8 cellular contexts compared by ENCODE assay signal in genomic region chr22:46735747-46736608, GRCh38. TPM values are rescaled to one million over a fixed set of nuclear protein-coding genes. Genes with fewer than 3 reads are reported as not detected.
A peak's percentile ranks its signal among the peaks of the same experiment; 100 is the strongest.
DNase-seq lines count a peak whose midpoint lies in the region; ATAC-seq and TF ChIP-seq lines count a peak whose summit lies in the region.

No MANE protein-coding gene starts in this region.

- H3K27ac ChIP-seq in adrenal gland (peak overlapping the region; percentile 22 to 95 (median 48)), right lobe of liver (peak overlapping the region; percentile 12 to 90 (median 52)), thoracic aorta (peak overlapping the region in 1 of 2 donors; percentile 22)

- H3K27me3 Mint-ChIP-seq in activated CD4-positive, alpha-beta T cell treated with anti-CD3 and anti-CD28 coated beads for 36 hours, result no peaks in the 10 kb centered on the region

- DNase-seq in activated CD4-positive, alpha-beta T cell treated with anti-CD3 and anti-CD28 coated beads for 36 hours, result peak; percentile 26
- DNase-seq in activated CD4-positive, alpha-beta T cell treated with anti-CD3 and anti-CD28 coated beads, Interleukin-2, amount 50 U/mL, for 1 hour, result no peak
- DNase-seq in adrenal gland (no peak), right lobe of liver (peak in 1 of 3 donors; percentile 43), thoracic aorta (ENCODE audit: low spot score) (no peak), NCI-H1694 (lab: John Stamatoyannopoulos, UW) (no peak), NCI-H1092 (lab: John Stamatoyannopoulos, UW) (no peak)

- no peak for TF ChIP-seq POLR2A in adrenal gland (IDR thresholded peaks at IDR 0.05)
- no peak for TF ChIP-seq POLR2A in right lobe of liver (IDR thresholded peaks at IDR 0.05)

- H3K27me3 ChIP-seq in adrenal gland (no peaks in the 10 kb centered on the region), right lobe of liver (no peaks in the 10 kb centered on the region), thoracic aorta (replicated peaks; ENCODE audit: insufficient read depth) (no peaks in the 10 kb centered on the region)

- CTCF ChIA-PET in activated CD4-positive, alpha-beta T cell treated with anti-CD3 and anti-CD28 coated beads for 36 hours (lab: Charles Lee), result interaction anchor here (0.6 to 1.4 kb wide), 3 partner anchors 22 to 1158 kb away, joined by 3 to 6 read pairs (median 6); no protein-coding TSS in a partner anchor

- peaks cover 55% of the 10 kb centered on the region for H3K4me1 Mint-ChIP-seq in activated CD4-positive, alpha-beta T cell treated with anti-CD3 and anti-CD28 coated beads for 36 hours

- TF ChIP-seq CTCF in adrenal gland (IDR thresholded peaks at IDR 0.05) (no peak), right lobe of liver (IDR thresholded peaks at IDR 0.05) (no peak), thoracic aorta (IDR thresholded peaks at IDR 0.05) (no peak)

- H3K9me3 ChIP-seq in adrenal gland (replicated peaks in 1 of 3) (no peaks in the 10 kb centered on the region), right lobe of liver (no peaks in the 10 kb centered on the region), thoracic aorta (no peaks in the 10 kb centered on the region)

- H3K36me3 ChIP-seq in adrenal gland (replicated peaks in 1 of 2), result peaks cover 0 to 5% of the 10 kb centered on the region in 2 donors
- H3K36me3 ChIP-seq in right lobe of liver, result peaks cover 0 to 2% (median 0%) of the 10 kb centered on the region in 4 donors
- peaks cover 4% of the 10 kb centered on the region for H3K36me3 ChIP-seq in thoracic aorta

- H3K27ac Mint-ChIP-seq in activated CD4-positive, alpha-beta T cell treated with anti-CD3 and anti-CD28 coated beads for 36 hours, result peak overlapping the region; percentile 81

- H3K4me3 ChIP-seq in adrenal gland, result peak overlapping the region in 1 of 4 donors; percentile 86
- H3K4me3 ChIP-seq in right lobe of liver, result peak overlapping the region in 2 of 3 donors; percentile 82 to 86
- H3K4me3 ChIP-seq in thoracic aorta, result peak overlapping the region; percentile 86

- POLR2A ChIA-PET in activated CD4-positive, alpha-beta T cell treated with anti-CD3 and anti-CD28 coated beads for 36 hours (lab: Charles Lee), result no interaction called here

- H3K4me1 ChIP-seq in adrenal gland (replicated peaks in 1 of 2) (peaks cover 51 to 71% of the 10 kb centered on the region in 2 donors), right lobe of liver (peaks cover 0 to 80% (median 44%) of the 10 kb centered on the region in 4 donors), thoracic aorta (ENCODE audit: control insufficient read depth in 1 of 2, low read depth in 2 of 2) (peaks cover 36 to 62% of the 10 kb centered on the region in 2 donors)

- no peak for ATAC-seq in activated CD4-positive, alpha-beta T cell treated with anti-CD3 and anti-CD28 coated beads for 36 hours
- no peak for ATAC-seq in right lobe of liver
- no peak for ATAC-seq in thoracic aorta (ENCODE audit: insufficient number of reproducible peaks, low FRiP score, low read depth)
- no peak for ATAC-seq in GM18858 (IDR thresholded peaks at IDR 0.05; ENCODE audit: unreplicated experiment)

- H3K36me3 Mint-ChIP-seq in activated CD4-positive, alpha-beta T cell treated with anti-CD3 and anti-CD28 coated beads for 36 hours (ENCODE audit: low read depth), result peaks cover 19% of the 10 kb centered on the region

- 70 to 91% (median 80%) methylated on average over 4 to 13 of the region's 13 CpGs for WGBS in adrenal gland, 4 donors
- 31% methylated on average over 2 of the region's 13 CpGs for WGBS in right lobe of liver (ENCODE audit: insufficient coverage, low coverage, low lambda C conversion rate, missing lambda C conversion rate)

- peak overlapping the region; percentile 99 for H3K4me3 Mint-ChIP-seq in activated CD4-positive, alpha-beta T cell treated with anti-CD3 and anti-CD28 coated beads for 36 hours

- H3K9me3 Mint-ChIP-seq in activated CD4-positive, alpha-beta T cell treated with anti-CD3 and anti-CD28 coated beads for 36 hours (ENCODE audit: low read depth), result no peaks in the 10 kb centered on the region

- intact Hi-C loops in activated CD4-positive, alpha-beta T cell treated with anti-CD3 and anti-CD28 coated beads for 36 hours (cut with DNase I, micrococcal nuclease), result loop anchor here (5.0 kb wide), 3 partner anchors 134 to 1361 kb away; no protein-coding TSS in a partner anchor
- intact Hi-C loops in adrenal gland (cut with DNase I) (loop anchor here in 1 of 2 donors (10.0 kb wide), 1 partner anchor 161 kb away; no protein-coding TSS in a partner anchor), right lobe of liver (cut with DNase I) (no loop called here)

RNA-seq across cellular contexts. Expression of gene CERK, which starts 2.1 kb away (rescaled TPM):
- total RNA-seq in activated CD4-positive, alpha-beta T cell treated with anti-CD3 and anti-CD28 coated beads for 36 hours, result 10 to 100 TPM; 27.0 to 32.8 TPM
- 10 to 100 TPM; 34.0 to 92.1 (median 48.0) TPM for total RNA-seq in adrenal gland
- 10 to 100 TPM; 18.6 to 24.3 (median 19.5) TPM for polyA plus RNA-seq in adrenal gland
- total RNA-seq in right lobe of liver, result 10 to 100 TPM in 5 of 6 experiments, 1 to 10 TPM in 1; 9.6 to 27.5 (median 18.5) TPM
- 10 to 100 TPM; 65.5 to 72.8 TPM for total RNA-seq in thoracic aorta

RNA-seq across cellular contexts. Expression of gene TBC1D22A, which starts 26.5 kb away (rescaled TPM):
- total RNA-seq in activated CD4-positive, alpha-beta T cell treated with anti-CD3 and anti-CD28 coated beads for 36 hours, result 10 to 100 TPM; 36.0 to 38.0 TPM
- total RNA-seq in adrenal gland (10 to 100 TPM; 18.8 to 44.2 (median 29.9) TPM), right lobe of liver (10 to 100 TPM; 10.9 to 18.1 (median 14.0) TPM), thoracic aorta (10 to 100 TPM; 28.9 to 31.3 TPM)
- polyA plus RNA-seq in adrenal gland, result 10 to 100 TPM; 11.5 to 17.4 (median 14.9) TPM

Comparison
In these comparisons a context has a peak if more than half of its experiments do, and no peak if none do; other contexts are left out.
1. intact Hi-C loops: an anchor here in activated CD4-positive, alpha-beta T cell treated with anti-CD3 and anti-CD28 coated beads for 36 hours (5.0 kb wide); none called in right lobe of liver.